In the genomic region with DNA sequence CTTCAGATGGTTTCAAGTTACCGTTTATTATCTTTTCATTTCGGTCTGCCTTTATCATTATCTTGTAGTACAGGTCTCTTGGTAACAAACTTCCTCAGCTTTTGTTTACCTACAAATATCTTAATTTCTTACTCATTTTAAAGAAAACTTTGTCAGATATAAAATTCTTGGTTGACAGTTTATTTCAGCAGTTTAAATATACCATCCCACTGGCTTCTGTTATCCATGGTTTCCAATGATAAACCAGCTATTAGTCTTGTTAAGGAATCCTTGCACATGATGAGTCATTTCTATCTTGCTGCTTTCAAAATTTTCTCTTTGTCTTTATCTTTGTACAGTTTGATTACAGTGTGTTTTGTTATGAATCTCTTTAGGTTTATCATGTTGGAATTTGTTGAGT, we compare ENCODE assay signal across 9 cellular contexts.
"Had no signal": no experiment of that assay in that cellular context is flagged by ENCODE, and none has a peak within 500 bp of the region (broad histone marks: within the 10 kb centered on the region; RNA-seq: fewer than 3 reads in every experiment).

No MANE protein-coding gene starts in this region.

- DNase-seq: H9, HCEC 1CT, HFFc6, IMR-90, KBM-7 had no signal

- FAIRE-seq: H1, H54, HTR-8/SVneo had no signal

- H3K4me3 ChIP-seq: GM23338 had no signal
